In genomic region chr2:44928660-44929471, GRCh38 we compare ENCODE assay signal across 17 cellular contexts. TPM values are rescaled to one million over a fixed set of nuclear protein-coding genes. Genes with fewer than 3 reads are reported as not detected.
A peak's percentile ranks its signal among the peaks of the same experiment; 100 is the strongest.
DNase-seq lines count a peak whose midpoint lies in the region; ATAC-seq, FAIRE-seq and TF ChIP-seq lines count a peak whose summit lies in the region.
"Had no signal": no experiment of that assay in that cellular context is flagged by ENCODE, and none has a peak within 500 bp of the region (broad histone marks: within the 10 kb centered on the region; RNA-seq: fewer than 3 reads in every experiment).

No MANE protein-coding gene starts in this region.

- peaks cover 16% of the 10 kb centered on the region; the same call in 1 of the 2 replicates for H3K23me2 ChIP-seq in H1 (ENCODE audit: low read depth, low read length)

- H3K27me3 Mint-ChIP-seq in nephron (ENCODE audit: low read depth) = peaks cover 96% of the 10 kb centered on the region
- peaks cover 84% of the 10 kb centered on the region for H3K27me3 Mint-ChIP-seq in activated T-helper 1 cell treated with anti-CD3 and anti-CD28 coated beads, Interleukin-12 subunit alpha, Interleukin-12 subunit beta, Interleukin-2, Interleukin-4 antibody, amounts not matched to agents 30 ng/mL and 10 ng/mL and 1 ng/mL, durations not matched to agents 14 hours and 24 hours and 36 hours (ENCODE audit: insufficient read depth)

- no peak overlapping the region for H3K27ac Mint-ChIP-seq in nephron
- no peak overlapping the region for H3K27ac Mint-ChIP-seq in activated T-helper 1 cell treated with anti-CD3 and anti-CD28 coated beads, Interleukin-12 subunit alpha, Interleukin-12 subunit beta, Interleukin-2, Interleukin-4 antibody, amounts not matched to agents 30 ng/mL and 10 ng/mL and 1 ng/mL, durations not matched to agents 14 hours and 24 hours and 36 hours
- H3K27ac Mint-ChIP-seq: activated naive CD8-positive, alpha-beta T cell treated with anti-CD3 and anti-CD28 coated beads, Interleukin-2, amount 50 U/mL, for 24 hours; effector memory CD8-positive, alpha-beta T cell; HFFc6 had no signal

- peak overlapping the region; percentile 53 for H4K8ac ChIP-seq in H1 (ENCODE audit: extremely low read depth, insufficient read depth, low read length)

- FAIRE-seq in H1 (lab: Jason Lieb, UNC) (no peak), RCC 7860 (lab: Jason Lieb, UNC) (no peak)

- no peak overlapping the region for H2BK120ac ChIP-seq in H1 (replicated peaks; ENCODE audit: low read depth, low read length)

- H4K5ac ChIP-seq in H1 (ENCODE audit: insufficient read length, low read depth, low read length) = no peak overlapping the region

- WGBS in SK-N-SH (ENCODE audit: low lambda C conversion rate) = 93% methylated on average over 80 of the region's 83 CpGs
- WGBS in H1 (ENCODE audit: extremely low coverage in 1 of 2, insufficient coverage in 1 of 2, insufficient read length in 1 of 2, insufficient replicate concordance in 2 of 2, low coverage in 1 of 2, low lambda C conversion rate in 2 of 2, missing lambda C conversion rate in 1 of 2), 2 experiments = 1% methylated on average over 70 of the region's 83 CpGs; no CpG with 5 or more reads in 1 of the 2 experiments

- H3K9ac ChIP-seq in SK-N-SH (no peak overlapping the region), H1 (replicated peaks in 1 of 4; ENCODE audit: extremely low read depth in 1 of 4, low read depth in 3 of 4, low read length in 3 of 4) (no peak overlapping the region; a peak in 2 of 7 replicates)

- peaks cover 5% of the 10 kb centered on the region for H3K9me3 Mint-ChIP-seq in nephron
- H3K9me3 Mint-ChIP-seq in activated T-helper 1 cell treated with anti-CD3 and anti-CD28 coated beads, Interleukin-12 subunit alpha, Interleukin-12 subunit beta, Interleukin-2, Interleukin-4 antibody, amounts not matched to agents 30 ng/mL and 10 ng/mL and 1 ng/mL, durations not matched to agents 14 hours and 24 hours and 36 hours = no peaks in the 10 kb centered on the region
- H3K9me3 Mint-ChIP-seq: activated naive CD8-positive, alpha-beta T cell treated with anti-CD3 and anti-CD28 coated beads, Interleukin-2, amount 50 U/mL, for 24 hours; effector memory CD8-positive, alpha-beta T cell; HFFc6 had no signal

- peak overlapping the region; percentile 24; the same call in 1 of the 2 replicates for H3K18ac ChIP-seq in H1 (ENCODE audit: extremely low read depth, low read length)

- no peak for TF ChIP-seq CTCF in SK-N-SH (IDR thresholded peaks at IDR 0.05)
- TF ChIP-seq CTCF in H1 (IDR thresholded peaks at IDR 0.05; ENCODE audit: control extremely low read depth in 1 of 3, insufficient read depth in 1 of 3, low read depth in 1 of 3, low read length in 3 of 3) = no peak
- TF ChIP-seq CTCF in nephron (IDR thresholded peaks at IDR 0.05; ENCODE audit: unreplicated experiment in 3 of 3) = no peak
- no peak for TF ChIP-seq CTCF in thoracic aorta (IDR thresholded peaks at IDR 0.05)

- ATAC-seq in SK-N-SH treated with all-trans-retinoic acid at 6 μM for 48 hours = no peak
- ATAC-seq in thoracic aorta (ENCODE audit: insufficient number of reproducible peaks, low FRiP score, low read depth) = no peak
- ATAC-seq in GM21447 (IDR thresholded peaks at IDR 0.05; ENCODE audit: unreplicated experiment) = no peak
- ATAC-seq: activated naive CD8-positive, alpha-beta T cell treated with anti-CD3 and anti-CD28 coated beads, Interleukin-2, amount 50 U/mL, for 24 hours; effector memory CD8-positive, alpha-beta T cell had no signal

- H2BK15ac ChIP-seq in H1 (ENCODE audit: low read length) = no peak overlapping the region

- peaks cover 32% of the 10 kb centered on the region for H3K27me3 ChIP-seq in SK-N-SH (ENCODE audit: insufficient read depth)
- peaks cover 65 to 98% (median 87%) of the 10 kb centered on the region in 4 experiments for H3K27me3 ChIP-seq in H1 (replicated peaks in 1 of 4; ENCODE audit: control insufficient read depth in 3 of 4, extremely low read depth in 1 of 4, insufficient read depth in 3 of 4, low read length in 3 of 4)
- H3K27me3 ChIP-seq in thoracic aorta (replicated peaks; ENCODE audit: insufficient read depth) = peaks cover 12% of the 10 kb centered on the region

- no peak for TF ChIP-seq EP300 in SK-N-SH (IDR thresholded peaks at IDR 0.05; ENCODE audit: borderline replicate concordance in 1 of 2, low read depth in 1 of 2, low read length in 1 of 2)
- TF ChIP-seq EP300 in H1 (IDR thresholded peaks at IDR 0.05; ENCODE audit: borderline replicate concordance in 1 of 2, low read depth in 2 of 2, low read length in 2 of 2) = no peak

- peak overlapping the region; percentile 46 for H4K91ac ChIP-seq in H1 (replicated peaks; ENCODE audit: insufficient read length, low read length)

- H2AK5ac ChIP-seq in H1 (ENCODE audit: low read depth, low read length) = no peak overlapping the region

- H4K20me1 ChIP-seq in SK-N-SH (ENCODE audit: insufficient read depth) = no peaks in the 10 kb centered on the region
- peaks cover 0 to 3% of the 10 kb centered on the region in 2 experiments for H4K20me1 ChIP-seq in H1 (replicated peaks in 1 of 2; ENCODE audit: control insufficient read depth in 1 of 2, insufficient read depth in 2 of 2, low read length in 2 of 2)

- H3K23ac ChIP-seq in H1 (ENCODE audit: insufficient read length) = no peak overlapping the region

- H3K4ac ChIP-seq in H1 (replicated peaks; ENCODE audit: insufficient read length, low read depth, low read length) = no peak overlapping the region

- no peak overlapping the region for H3K4me2 ChIP-seq in SK-N-SH
- H3K4me2 ChIP-seq in H1 (ENCODE audit: insufficient read depth in 1 of 2, low read depth in 2 of 2, low read length in 2 of 2) = peak overlapping the region; percentile 72 to 78

- H2AFZ ChIP-seq in SK-N-SH (ENCODE audit: low read depth) (no peak overlapping the region), H1 (ENCODE audit: low read length) (no peak overlapping the region)

- H3K4me3 ChIP-seq in SK-N-SH (ENCODE audit: low read depth in 2 of 2, low read length in 1 of 2) (no peak overlapping the region), H1 (ENCODE audit: extremely low read depth in 1 of 4, insufficient read depth in 2 of 4, low read depth in 3 of 4, low read length in 4 of 4) (peak overlapping the region; percentile 26 to 53 (median 34); a peak in 7 of 8 replicates), thoracic aorta (peak overlapping the region; percentile 68)

- no peak overlapping the region; the same call in 1 of the 2 replicates for H2BK5ac ChIP-seq in H1 (ENCODE audit: low read depth, low read length)

- no peak overlapping the region for H3K56ac ChIP-seq in H1 (replicated peaks; ENCODE audit: insufficient read length, low read depth, low read length)

- DNase-seq in SK-N-SH (peak; percentile 45), H1 (ENCODE audit: low read depth in 1 of 2, low spot score in 2 of 2) (peak in 1 of 2 experiments; percentile 82), thoracic aorta (ENCODE audit: low spot score) (no peak), RCC 7860 (ENCODE audit: low spot score) (no peak)
- no peak for DNase-seq in activated T-helper 1 cell treated with anti-CD3 and anti-CD28 coated beads, Interleukin-12 subunit alpha, Interleukin-12 subunit beta, Interleukin-2, Interleukin-4 antibody, amounts not matched to agents 30 ng/mL and 10 ng/mL and 1 ng/mL, durations not matched to agents 14 hours and 24 hours and 36 hours (ENCODE audit: low spot score)
- DNase-seq: 8988T; activated naive CD8-positive, alpha-beta T cell treated with anti-CD3 and anti-CD28 coated beads, Interleukin-2, amount 50 U/mL, for 24 hours; effector memory CD8-positive, alpha-beta T cell; HFFc6; hypothalamus; NCI-H2171 treated with DMSO at 0.1 percent for 48 hours; T-helper 9 cell had no signal

- no peak for TF ChIP-seq POLR2A in H1 (IDR thresholded peaks at IDR 0.05; ENCODE audit: control extremely low read depth in 1 of 2, low read depth in 2 of 2, low read length in 2 of 2)

- no peak overlapping the region for H2BK12ac ChIP-seq in H1 (ENCODE audit: low read depth, low read length)

- peak overlapping the region; percentile 38 to 52 (median 51) for H3K4me3 Mint-ChIP-seq in nephron
- no peak overlapping the region for H3K4me3 Mint-ChIP-seq in activated T-helper 1 cell treated with anti-CD3 and anti-CD28 coated beads, Interleukin-12 subunit alpha, Interleukin-12 subunit beta, Interleukin-2, Interleukin-4 antibody, amounts not matched to agents 30 ng/mL and 10 ng/mL and 1 ng/mL, durations not matched to agents 14 hours and 24 hours and 36 hours
- H3K4me3 Mint-ChIP-seq: activated naive CD8-positive, alpha-beta T cell treated with anti-CD3 and anti-CD28 coated beads, Interleukin-2, amount 50 U/mL, for 24 hours; effector memory CD8-positive, alpha-beta T cell; HFFc6 had no signal

- no peaks in the 10 kb centered on the region for H3F3A ChIP-seq in SK-N-SH (replicated peaks; ENCODE audit: insufficient read depth)

- H3K9me3 ChIP-seq in SK-N-SH = no peaks in the 10 kb centered on the region
- no peaks in the 10 kb centered on the region; a peak in 1 of 4 replicates for H3K9me3 ChIP-seq in H1 (ENCODE audit: insufficient read depth in 2 of 2, low read depth in 1 of 2, low read length in 1 of 2)
- H3K9me3 ChIP-seq in thoracic aorta = no peaks in the 10 kb centered on the region

- H3K36me3 ChIP-seq in SK-N-SH (replicated peaks in 1 of 2; ENCODE audit: control insufficient read depth in 1 of 2, insufficient read depth in 2 of 2, low read length in 1 of 2) (no peaks in the 10 kb centered on the region), H1 (ENCODE audit: control insufficient read depth in 2 of 4, insufficient read depth in 4 of 4, low read length in 3 of 4) (no peaks in the 10 kb centered on the region; a peak in 1 of 8 replicates), thoracic aorta (no peaks in the 10 kb centered on the region)

- H3K79me2 ChIP-seq in SK-N-SH (ENCODE audit: insufficient read depth) = no peaks in the 10 kb centered on the region
- H3K79me2 ChIP-seq in H1 (ENCODE audit: control insufficient read depth in 1 of 2, insufficient read depth in 2 of 2, low read length in 2 of 2) = no peaks in the 10 kb centered on the region

- H3K4me1 Mint-ChIP-seq in nephron = peaks cover 17% of the 10 kb centered on the region
- peaks cover 5% of the 10 kb centered on the region for H3K4me1 Mint-ChIP-seq in activated T-helper 1 cell treated with anti-CD3 and anti-CD28 coated beads, Interleukin-12 subunit alpha, Interleukin-12 subunit beta, Interleukin-2, Interleukin-4 antibody, amounts not matched to agents 30 ng/mL and 10 ng/mL and 1 ng/mL, durations not matched to agents 14 hours and 24 hours and 36 hours (ENCODE audit: low read depth)

- peaks cover 0 to 7% of the 10 kb centered on the region in 2 experiments; a peak in 1 of 4 replicates for H3K4me1 ChIP-seq in SK-N-SH (ENCODE audit: control insufficient read depth in 1 of 2, insufficient read depth in 2 of 2, low read depth in 1 of 2, low read length in 1 of 2)
- H3K4me1 ChIP-seq in H1 (replicated peaks in 1 of 4; ENCODE audit: control insufficient read depth in 3 of 4, insufficient read depth in 4 of 4, low read length in 3 of 4) = peaks cover 15 to 39% (median 24%) of the 10 kb centered on the region in 4 experiments
- peaks cover 13 to 27% of the 10 kb centered on the region in 2 donors for H3K4me1 ChIP-seq in thoracic aorta (ENCODE audit: control insufficient read depth in 1 of 2, low read depth in 2 of 2)

- H2BK20ac ChIP-seq in H1 (ENCODE audit: low read length) = peak overlapping the region; percentile 28; the same call in 1 of the 2 replicates

- no peaks in the 10 kb centered on the region; the same call in 1 of the 2 replicates for H3K79me1 ChIP-seq in H1 (ENCODE audit: low read depth, low read length)

- TF ChIP-seq RAD21 in SK-N-SH (IDR thresholded peaks at IDR 0.05; ENCODE audit: low read length) (no peak), H1 (IDR thresholded peaks at IDR 0.05 in 1 of 2, conservative IDR thresholded peaks at IDR 0.05 in 1 of 2; ENCODE audit: low read depth in 2 of 2, low read length in 2 of 2) (no peak)

- H3K9me2 ChIP-seq in SK-N-SH = no peaks in the 10 kb centered on the region

- intact Hi-C loops in activated T-helper 1 cell treated with anti-CD3 and anti-CD28 coated beads, Interleukin-12 subunit alpha, Interleukin-12 subunit beta, Interleukin-2, Interleukin-4 antibody, amounts not matched to agents 30 ng/mL and 10 ng/mL and 1 ng/mL, durations not matched to agents 14 hours and 24 hours and 36 hours (cut with micrococcal nuclease) = no loop called here

- POLR2A ChIA-PET in SK-N-SH (lab: Yijun Ruan, JAX) (no interaction called here), H1 (lab: Charles Lee; ENCODE audit: partially characterized antibody) (interaction anchor here (0.8 to 2.1 kb wide), 6 partner anchors 9 to 934 kb away, joined by 3 to 9 read pairs (median 3); partner anchors contain the start of genes LRPPRC and SIX2)

- no peak overlapping the region for H3K27ac ChIP-seq in SK-N-SH (ENCODE audit: low read depth in 2 of 2, low read length in 1 of 2)
- H3K27ac ChIP-seq in H1 (ENCODE audit: low read depth, low read length) = no peak overlapping the region
- no peak overlapping the region for H3K27ac ChIP-seq in thoracic aorta

- no peak overlapping the region for H3K14ac ChIP-seq in H1 (ENCODE audit: insufficient read length)

- CTCF ChIA-PET in SK-N-SH (lab: Yijun Ruan, JAX) = interaction anchor here (1.0 to 1.5 kb wide), 2 partner anchors 44 to 449 kb away, joined by 3 to 4 read pairs; no protein-coding TSS in a partner anchor
- CTCF ChIA-PET in H1 (lab: Charles Lee; ENCODE audit: partially characterized antibody) = interaction anchor here (0.6 to 5.0 kb wide), 7 partner anchors 19 to 1116 kb away, joined by 3 to 28 read pairs (median 4); no protein-coding TSS in a partner anchor

- no peaks in the 10 kb centered on the region for H3K36me3 Mint-ChIP-seq in nephron (ENCODE audit: low read depth)
- peaks cover 4% of the 10 kb centered on the region for H3K36me3 Mint-ChIP-seq in activated T-helper 1 cell treated with anti-CD3 and anti-CD28 coated beads, Interleukin-12 subunit alpha, Interleukin-12 subunit beta, Interleukin-2, Interleukin-4 antibody, amounts not matched to agents 30 ng/mL and 10 ng/mL and 1 ng/mL, durations not matched to agents 14 hours and 24 hours and 36 hours (ENCODE audit: low read depth)

RNA-seq across cellular contexts. Expression of gene SIX3, which starts 12.6 kb away (rescaled TPM):
- polyA plus RNA-seq in SK-N-SH (2012; rRNA removed) = 0.58 and 0.67 TPM in 2 replicates
- polyA plus RNA-seq in SK-N-SH (2012; cell fraction: cytosol; rRNA removed) = 0.98 and 2.1 TPM in 2 replicates
- polyA plus RNA-seq in SK-N-SH (2012; cell fraction: nucleus; rRNA removed) = 0.77 and 1.7 TPM in 2 replicates
- total RNA-seq in H1 (2021; fragmentation: NEBNext Ultra II Directional; extraction: Animal tissue kit (Norgen Biotek cat#: 25700)) = 0.19 and 0.21 TPM in 2 replicates
- 0.02 and 0.52 TPM in 2 replicates for polyA plus RNA-seq in H1 (2011; rRNA removed)
- polyA plus RNA-seq in H1 (2011; cell fraction: cytosol; rRNA removed) = 0.31 TPM
- 0.41 TPM for polyA plus RNA-seq in H1 (2011; cell fraction: nucleus; rRNA removed)
- 0.10 to 0.13 TPM (median 0.13 TPM) in 3 of 4 replicates, not detected in the other for polyA plus RNA-seq in H1 (2012, experiment 1 of 2)
- polyA plus RNA-seq in H1 (2012, experiment 2 of 2) = 0.09 TPM
- polyA plus RNA-seq in H1 (2013, experiment 1 of 2) = 0.10 TPM
- polyA plus RNA-seq in H1 (2013, experiment 2 of 2) = 0.07 TPM
- 0.09 TPM in 1 of 2 replicates, not detected in the other for polyA minus RNA-seq in H1 (2011; rRNA and poly(A)+ RNA removed)
- not detected for polyA minus RNA-seq in H1 (2011; cell fraction: cytosol; rRNA and poly(A)+ RNA removed)
- polyA minus RNA-seq in H1 (2011; cell fraction: nucleus; rRNA and poly(A)+ RNA removed) = 0.50 TPM
- under 1 TPM in 1 of 2 donors, not detected in 1; 0.14 TPM for total RNA-seq in thoracic aorta
- not detected in 2 replicates for total RNA-seq in activated T-helper 1 cell treated with anti-CD3 and anti-CD28 coated beads, Interleukin-12 subunit alpha, Interleukin-12 subunit beta, Interleukin-2, Interleukin-4 antibody, amounts not matched to agents 30 ng/mL and 10 ng/mL and 1 ng/mL, durations not matched to agents 14 hours and 24 hours and 36 hours
- total RNA-seq: HFFc6, LHCN-M2, mononuclear cell had no signal

Comparison
In these comparisons a context has a peak if more than half of its experiments do, and no peak if none do; other contexts are left out.
1. H3K4me3 ChIP-seq: peak in H1 (4 of 4) and thoracic aorta (single experiment); none in SK-N-SH (0 of 2).